ENCODE assay signal across 21 cellular contexts in the genomic region with DNA sequence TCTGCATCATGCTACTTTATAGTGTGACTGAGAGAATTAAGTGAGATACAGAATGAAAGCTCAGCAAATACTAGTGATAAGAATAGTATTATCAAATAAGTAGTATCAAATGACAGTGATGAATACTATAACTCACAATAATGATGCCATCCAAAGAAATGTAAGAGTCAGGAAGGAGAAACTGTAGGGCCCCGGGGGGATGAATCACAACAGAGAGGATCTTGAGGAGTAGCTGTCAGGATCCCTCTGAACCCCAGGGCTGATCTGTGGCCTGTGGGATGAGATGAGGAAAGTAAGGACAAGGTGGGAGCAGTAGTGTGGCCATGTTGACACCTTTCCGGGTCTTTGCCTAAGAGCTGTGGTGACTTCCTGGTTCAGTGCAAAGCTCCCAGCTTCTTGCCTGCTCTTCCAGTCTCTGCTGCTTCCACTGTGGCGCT.
DNase-seq lines count a peak whose midpoint lies in the region; ATAC-seq, FAIRE-seq and TF ChIP-seq lines count a peak whose summit lies in the region.
"Had no signal": no experiment of that assay in that cellular context is flagged by ENCODE, and none has a peak within 500 bp of the region (broad histone marks: within the 10 kb centered on the region; RNA-seq: fewer than 3 reads in every experiment).

No MANE protein-coding gene starts in this region.

- no peak overlapping the region for H2BK15ac ChIP-seq in IMR-90 (ENCODE audit: low read depth, low read length)

- BruUV-seq in IMR-90 (replicated peaks; lab: Mats Ljungman, UMichigan) (no TSS peak), mammary epithelial cell (replicated peaks; lab: Mats Ljungman, UMichigan) (no TSS peak)

- no peak overlapping the region for H2AK9ac ChIP-seq in IMR-90 (replicated peaks; ENCODE audit: low read depth, low read length, poor library complexity)

- no peak for TF ChIP-seq RAD21 in A549 (conservative IDR thresholded peaks at IDR 0.05 in 1 of 2, IDR thresholded peaks at IDR 0.05 in 1 of 2)
- no peak for TF ChIP-seq RAD21 in IMR-90 (IDR thresholded peaks at IDR 0.05; ENCODE audit: low read length)

- no peak overlapping the region for H3K4me3 Mint-ChIP-seq in stimulated activated memory B cell treated with anti-CD40 and anti-IgM and Interleukin-4, amounts not matched to agents 10 μg/mL and 1 μg/mL and 100 μg/mL, for 72 hours
- H3K4me3 Mint-ChIP-seq: CD14-positive monocyte had no signal

- no peaks in the 10 kb centered on the region for H3K4me1 Mint-ChIP-seq in stimulated activated memory B cell treated with anti-CD40 and anti-IgM and Interleukin-4, amounts not matched to agents 10 μg/mL and 1 μg/mL and 100 μg/mL, for 72 hours
- H3K4me1 Mint-ChIP-seq: CD14-positive monocyte had no signal

- H3K79me1 ChIP-seq in IMR-90 (ENCODE audit: low read depth in 1 of 2, low read length in 2 of 2), result no peaks in the 10 kb centered on the region

- CTCF ChIA-PET in A549 (lab: Yijun Ruan, JAX), result interaction anchor here (0.8 to 1.9 kb wide), 9 partner anchors 11 to 468 kb away, joined by 3 to 8 read pairs (median 3); no protein-coding TSS in a partner anchor
- CTCF ChIA-PET in IMR-90 (lab: Yijun Ruan, JAX), result no interaction called here
- CTCF ChIA-PET in RWPE1 (lab: Yijun Ruan, JAX), result interaction anchor here (0.5 kb wide), 1 partner anchor 471 kb away, joined by 4 read pairs; no protein-coding TSS in a partner anchor
- CTCF ChIA-PET in mammary epithelial cell (lab: Charles Lee; ENCODE audit: low non-redundant PET), result interaction anchor here (0.6 kb wide), 1 partner anchor 105 kb away, joined by 4 read pairs; no protein-coding TSS in a partner anchor

- no peaks in the 10 kb centered on the region for H3K9me1 ChIP-seq in IMR-90 (ENCODE audit: insufficient read depth, low read length)

- H3K4me2 ChIP-seq in A549, result no peak overlapping the region
- H3K4me2 ChIP-seq in IMR-90 (ENCODE audit: low read depth, low read length), result no peak overlapping the region
- no peak overlapping the region for H3K4me2 ChIP-seq in mammary epithelial cell (ENCODE audit: insufficient read depth, low read depth, low read length)

- H3K27me3 ChIP-seq in IMR-90 (ENCODE audit: control insufficient read depth, insufficient read depth, low read length) (no peaks in the 10 kb centered on the region; the same call in 1 of the 2 replicates), mammary epithelial cell (ENCODE audit: insufficient read depth, low read length) (no peaks in the 10 kb centered on the region), gastroesophageal sphincter (no peaks in the 10 kb centered on the region)

- H3K27ac Mint-ChIP-seq in stimulated activated memory B cell treated with anti-CD40 and anti-IgM and Interleukin-4, amounts not matched to agents 10 μg/mL and 1 μg/mL and 100 μg/mL, for 72 hours, result no peak overlapping the region
- H3K27ac Mint-ChIP-seq: CD14-positive monocyte had no signal

- no peak overlapping the region for H4K91ac ChIP-seq in IMR-90 (ENCODE audit: insufficient read depth, low read depth, low read length)

- no peak overlapping the region for H3K18ac ChIP-seq in IMR-90 (ENCODE audit: low read depth, low read length)

- H3K36me3 ChIP-seq in IMR-90 (ENCODE audit: control insufficient read depth, insufficient read depth, low read length), result no peaks in the 10 kb centered on the region
- no peaks in the 10 kb centered on the region for H3K36me3 ChIP-seq in mammary epithelial cell (ENCODE audit: insufficient read depth, low read length)
- H3K36me3 ChIP-seq in gastroesophageal sphincter, result no peaks in the 10 kb centered on the region

- H3K4me1 ChIP-seq in A549, result no peaks in the 10 kb centered on the region
- H3K4me1 ChIP-seq in IMR-90 (ENCODE audit: control insufficient read depth, insufficient read depth, low read length), result no peaks in the 10 kb centered on the region
- no peaks in the 10 kb centered on the region for H3K4me1 ChIP-seq in mammary epithelial cell (ENCODE audit: insufficient read depth, low read length)
- H3K4me1 ChIP-seq in gastroesophageal sphincter, result no peaks in the 10 kb centered on the region

- TF ChIP-seq POLR2A in A549 (IDR thresholded peaks at IDR 0.05; ENCODE audit: low read length) (no peak), IMR-90 (IDR thresholded peaks at IDR 0.05; ENCODE audit: low read depth, low read length) (no peak), gastroesophageal sphincter (IDR thresholded peaks at IDR 0.05) (no peak)

- H2BK120ac ChIP-seq in IMR-90 (ENCODE audit: low read depth, low read length), result no peak overlapping the region

- no peak overlapping the region for H3K4me3 ChIP-seq in A549
- H3K4me3 ChIP-seq in IMR-90 (ENCODE audit: insufficient read depth, low read depth, low read length), result no peak overlapping the region
- no peak overlapping the region for H3K4me3 ChIP-seq in mammary epithelial cell (replicated peaks in 1 of 3; ENCODE audit: insufficient read depth in 1 of 3, low read depth in 2 of 3, low read length in 3 of 3)
- no peak overlapping the region for H3K4me3 ChIP-seq in gastroesophageal sphincter
- H3K4me3 ChIP-seq: GM12878, SK-N-MC had no signal

- H2BK5ac ChIP-seq in IMR-90 (ENCODE audit: low read depth, low read length, poor library complexity, severe bottlenecking), result no peak overlapping the region

- POLR2A ChIA-PET in A549 (lab: Yijun Ruan, JAX), result no interaction called here
- POLR2A ChIA-PET in IMR-90 (lab: Charles Lee; ENCODE audit: unreplicated experiment), result no interaction called here
- POLR2A ChIA-PET in RWPE1 (lab: Yijun Ruan, JAX; ENCODE audit: low non-redundant PET), result no interaction called here

- H3K9me3 ChIP-seq in A549, result no peaks in the 10 kb centered on the region
- H3K9me3 ChIP-seq in IMR-90 (ENCODE audit: control insufficient read depth, insufficient read depth, low read length), result no peaks in the 10 kb centered on the region
- H3K9me3 ChIP-seq in mammary epithelial cell (replicated peaks; ENCODE audit: insufficient read depth, low read length), result no peaks in the 10 kb centered on the region
- H3K9me3 ChIP-seq in gastroesophageal sphincter, result no peaks in the 10 kb centered on the region

- dilution Hi-C loops in IMR-90 (cut with HindIII; ENCODE audit: low sequenced_read_pairs, unreplicated experiment) (no loop called here), mammary epithelial cell (cut with HindIII; ENCODE audit: low sequenced_read_pairs) (no loop called here)

- ATAC-seq in A549 (no peak), IMR-90 (ENCODE audit: low read depth) (no peak), gastroesophageal sphincter (no peak)
- ATAC-seq in stimulated activated memory B cell treated with anti-CD40 and anti-IgM and Interleukin-4, amounts not matched to agents 10 μg/mL and 1 μg/mL and 100 μg/mL, for 72 hours, result no peak
- ATAC-seq: GM12878 had no signal

- H3K27ac ChIP-seq in A549, result no peak overlapping the region
- H3K27ac ChIP-seq in IMR-90 (ENCODE audit: insufficient read depth, low read length), result no peak overlapping the region
- no peak overlapping the region for H3K27ac ChIP-seq in RWPE1
- H3K27ac ChIP-seq in mammary epithelial cell (ENCODE audit: insufficient read depth, low read depth, low read length), result no peak overlapping the region
- H3K27ac ChIP-seq in gastroesophageal sphincter, result no peak overlapping the region
- H3K27ac ChIP-seq: SK-N-MC had no signal

- H2AFZ ChIP-seq in IMR-90 (replicated peaks; ENCODE audit: low read length, poor library complexity) (no peak overlapping the region), mammary epithelial cell (ENCODE audit: low read depth, low read length) (peak overlapping the region; percentile 62)

- intact Hi-C loops in IMR-90 (cut with micrococcal nuclease), result no loop called here
- intact Hi-C loops in mammary epithelial cell (cut with micrococcal nuclease), result no loop called here

- no peak overlapping the region for H3K23ac ChIP-seq in IMR-90 (ENCODE audit: low read depth, low read length)

- no peak overlapping the region for H2AK5ac ChIP-seq in IMR-90 (ENCODE audit: low read depth, low read length)

- WGBS in A549 (ENCODE audit: missing lambda C conversion rate), result 54% methylated on average over 3 of the region's 3 CpGs
- no CpG with 5 or more reads among the region's 3 CpGs for whole genome bisulfite sequencing in IMR-90 (ENCODE audit: extremely low coverage in 2 of 2, insufficient read length in 1 of 2), 2 experiments
- WGBS in mammary epithelial cell (ENCODE audit: low coverage, missing lambda C conversion rate), result 35% methylated on average over 3 of the region's 3 CpGs
- WGBS in gastroesophageal sphincter (ENCODE audit: low coverage in 1 of 2), 2 donors, result 56 to 83% methylated on average over 1 to 3 of the region's 3 CpGs

- no peak overlapping the region for H4K8ac ChIP-seq in IMR-90 (ENCODE audit: low read depth in 2 of 2, low read length in 2 of 2)

- no peaks in the 10 kb centered on the region for H3K27me3 Mint-ChIP-seq in stimulated activated memory B cell treated with anti-CD40 and anti-IgM and Interleukin-4, amounts not matched to agents 10 μg/mL and 1 μg/mL and 100 μg/mL, for 72 hours

- H3K9ac ChIP-seq in IMR-90 (ENCODE audit: low read depth, low read length) (no peak overlapping the region), mammary epithelial cell (ENCODE audit: insufficient read depth, low read length) (no peak overlapping the region)

- FAIRE-seq in A549 (lab: Jason Lieb, UNC), result no peak
- FAIRE-seq: GM12878, H54 had no signal

- TF ChIP-seq CTCF in A549 (IDR thresholded peaks at IDR 0.05) (no peak), IMR-90 (conservative IDR thresholded peaks at IDR 0.05; ENCODE audit: low read depth, low read length) (no peak), RWPE1 (conservative IDR thresholded peaks at IDR 0.05; ENCODE audit: low read depth) (no peak), mammary epithelial cell (conservative IDR thresholded peaks at IDR 0.05 in 1 of 2, IDR thresholded peaks at IDR 0.05 in 1 of 2; ENCODE audit: extremely low read depth in 1 of 2, insufficient read depth in 1 of 2, low read depth in 1 of 2, low read length in 2 of 2) (no peak), gastroesophageal sphincter (IDR thresholded peaks at IDR 0.05) (no peak)

- H2BK20ac ChIP-seq in IMR-90 (ENCODE audit: low read depth, low read length), result no peak overlapping the region

- in situ Hi-C loops in IMR-90 (cut with MboI; ENCODE audit: low sequenced_read_pairs) (no loop called here), mammary epithelial cell (cut with MboI; ENCODE audit: low sequenced_read_pairs in 2 of 2) (no loop called here)

- no peak for DNase-seq in A549 (ENCODE audit: low read depth in 1 of 2, low spot score in 1 of 2)
- DNase-seq in IMR-90, result no peak
- peak; percentile 25 for DNase-seq in RWPE1 (ENCODE audit: low spot score)
- peak; percentile 55 for DNase-seq in mammary epithelial cell
- DNase-seq in T-helper 2 cell, result no peak
- no peak for DNase-seq in stimulated activated naive CD4-positive, alpha-beta T cell treated with Interleukin-2 at 50 U/mL for 16 hours (lab: John Stamatoyannopoulos, UW)
- DNase-seq: KG1, NCI-H1105, NCI-H146, NCI-H2029, NCI-H2227 treated with DMSO at 0.1 percent for 48 hours, NCI-H510A treated with DMSO at 0.1 percent for 48 hours, NCI-H82, SHP77 treated with DMSO at 0.1 percent for 48 hours, SW 1271 had no signal

- no peaks in the 10 kb centered on the region for H3K9me3 Mint-ChIP-seq in stimulated activated memory B cell treated with anti-CD40 and anti-IgM and Interleukin-4, amounts not matched to agents 10 μg/mL and 1 μg/mL and 100 μg/mL, for 72 hours
- H3K9me3 Mint-ChIP-seq: CD14-positive monocyte had no signal

- H3K4ac ChIP-seq in IMR-90 (ENCODE audit: low read depth, low read length), result no peak overlapping the region

- H3K36me3 Mint-ChIP-seq in stimulated activated memory B cell treated with anti-CD40 and anti-IgM and Interleukin-4, amounts not matched to agents 10 μg/mL and 1 μg/mL and 100 μg/mL, for 72 hours, result no peaks in the 10 kb centered on the region
- H3K36me3 Mint-ChIP-seq: CD14-positive monocyte had no signal

- no peaks in the 10 kb centered on the region for H3K79me2 ChIP-seq in mammary epithelial cell (ENCODE audit: insufficient read depth, low read length)

- no peak for TF ChIP-seq EP300 in A549 (IDR thresholded peaks at IDR 0.05)
- no peak for TF ChIP-seq EP300 in gastroesophageal sphincter (IDR thresholded peaks at IDR 0.05)

- no peak overlapping the region for H4K5ac ChIP-seq in IMR-90 (ENCODE audit: low read depth, low read length)

- no peaks in the 10 kb centered on the region for H4K20me1 ChIP-seq in IMR-90 (ENCODE audit: insufficient read depth, low read length)
- no peaks in the 10 kb centered on the region for H4K20me1 ChIP-seq in mammary epithelial cell (ENCODE audit: insufficient read depth, low read length)

- no peak overlapping the region for H3K56ac ChIP-seq in IMR-90 (ENCODE audit: extremely low read depth, insufficient read depth, low read length)

- no peak overlapping the region for H3K14ac ChIP-seq in IMR-90 (replicated peaks; ENCODE audit: low read depth, low read length)

Comparison
In these comparisons a context has a peak if more than half of its experiments do, and no peak if none do; other contexts are left out.
1. DNase-seq: peak in RWPE1 (single experiment) and mammary epithelial cell (single experiment); none in A549 (0 of 2), IMR-90 (single experiment), T-helper 2 cell (0 of 5) and stimulated activated naive CD4-positive, alpha-beta T cell treated with Interleukin-2 at 50 U/mL for 16 hours (single experiment).